ENCODE assay signal across 10 cellular contexts in the genomic region with DNA sequence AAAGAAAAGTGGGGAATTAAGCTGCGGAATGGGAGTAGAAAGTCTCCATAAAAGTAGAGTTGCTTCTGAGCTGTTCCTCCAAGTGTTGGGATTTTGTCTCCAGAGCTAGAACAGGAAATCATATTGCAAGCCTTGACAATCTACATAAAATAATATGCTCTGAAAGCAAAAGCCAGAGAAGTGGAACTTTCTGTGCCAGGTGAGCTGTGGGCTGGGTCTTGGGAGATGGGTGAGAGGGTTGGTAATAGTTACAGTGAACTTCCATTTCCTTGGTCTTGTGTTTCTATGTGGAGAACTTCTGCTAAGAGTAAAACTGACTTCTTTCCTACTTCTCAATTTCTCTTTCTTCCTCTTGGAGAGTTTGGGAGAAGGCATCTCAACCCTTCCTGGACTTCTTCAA. TPM values are rescaled to one million over a fixed set of nuclear protein-coding genes. Genes with fewer than 3 reads are reported as not detected.
DNase-seq lines count a peak whose midpoint lies in the region; ATAC-seq and TF ChIP-seq lines count a peak whose summit lies in the region.
"Had no signal": no experiment of that assay in that cellular context is flagged by ENCODE, and none has a peak within 500 bp of the region (broad histone marks: within the 10 kb centered on the region; RNA-seq: fewer than 3 reads in every experiment).

No MANE protein-coding gene starts in this region.

- H3K36me3 ChIP-seq in BLaER1 treated with 17β-estradiol and CSF1 and Interleukin-3, amounts not matched to agents 10 nM and 100 nM = no peaks in the 10 kb centered on the region
- H3K36me3 ChIP-seq in HEK293 (ENCODE audit: control insufficient read depth in 2 of 2, insufficient read depth in 1 of 2, low read length in 2 of 2) = no peaks in the 10 kb centered on the region

- peaks cover 29 to 49% (median 44%) of the 10 kb centered on the region in 10 experiments for H3K4me1 ChIP-seq in BLaER1 treated with 17β-estradiol and CSF1 and Interleukin-3, amounts not matched to agents 10 nM and 100 nM
- peaks cover 5% of the 10 kb centered on the region; the same call in 1 of the 2 replicates for H3K4me1 ChIP-seq in HEK293 (ENCODE audit: control insufficient read depth, insufficient read depth, low read length)

- H3K4me3 Mint-ChIP-seq in activated naive CD8-positive, alpha-beta T cell treated with anti-CD3 and anti-CD28 coated beads, Interleukin-2, amount 10 ng/mL, durations not matched to agents 7 days and 5 days = peak overlapping the region; percentile 98
- H3K4me3 Mint-ChIP-seq in neural crest cell (peak overlapping the region; percentile 50), glutamatergic neuron (ENCODE audit: unreplicated experiment) (no peak overlapping the region)

- no peaks in the 10 kb centered on the region for H3K27me3 ChIP-seq in BLaER1 treated with 17β-estradiol and CSF1 and Interleukin-3, amounts not matched to agents 10 nM and 100 nM

- H3K9me3 Mint-ChIP-seq in activated naive CD8-positive, alpha-beta T cell treated with anti-CD3 and anti-CD28 coated beads, Interleukin-2, amount 10 ng/mL, durations not matched to agents 7 days and 5 days = no peaks in the 10 kb centered on the region
- H3K9me3 Mint-ChIP-seq in neural crest cell = no peaks in the 10 kb centered on the region
- H3K9me3 Mint-ChIP-seq in glutamatergic neuron (ENCODE audit: unreplicated experiment) = peaks cover 11% of the 10 kb centered on the region

- DNase-seq in activated naive CD8-positive, alpha-beta T cell treated with anti-CD3 and anti-CD28 coated beads, Interleukin-2, amount 10 ng/mL, durations not matched to agents 7 days and 5 days = no peak
- DNase-seq in neural crest cell (ENCODE audit: low read depth, low spot score) = no peak
- DNase-seq in stimulated activated CD4-positive, alpha-beta T cell treated with anti-CD3 and anti-CD28 coated beads, Interleukin-4, amount 100 ng/mL, for 1 hour = no peak
- no peak for DNase-seq in glutamatergic neuron
- DNase-seq: mucosa of descending colon had no signal

- peak overlapping the region; percentile 69 to 96 (median 88); a peak in 17 of 22 replicates for H3K4me2 ChIP-seq in BLaER1 treated with 17β-estradiol and CSF1 and Interleukin-3, amounts not matched to agents 10 nM and 100 nM

- no peaks in the 10 kb centered on the region for H4K20me1 ChIP-seq in BLaER1 treated with 17β-estradiol and CSF1 and Interleukin-3, amounts not matched to agents 10 nM and 100 nM

- H3K27ac Mint-ChIP-seq in activated naive CD8-positive, alpha-beta T cell treated with anti-CD3 and anti-CD28 coated beads, Interleukin-2, amount 10 ng/mL, durations not matched to agents 7 days and 5 days = peak overlapping the region; percentile 96
- H3K27ac Mint-ChIP-seq in neural crest cell (ENCODE audit: unreplicated experiment) = no peak overlapping the region
- no peak overlapping the region for H3K27ac Mint-ChIP-seq in glutamatergic neuron (ENCODE audit: unreplicated experiment)

- CTCF ChIA-PET in HEK293 (lab: Yijun Ruan, JAX) = interaction anchor here (0.8 to 1.1 kb wide), 2 partner anchors 159 to 204 kb away, joined by 5 to 7 read pairs; no protein-coding TSS in a partner anchor

- peak overlapping the region in 1 of 10 experiments; percentile 55; a peak in 2 of 20 replicates for H3K4me3 ChIP-seq in BLaER1 treated with 17β-estradiol and CSF1 and Interleukin-3, amounts not matched to agents 10 nM and 100 nM
- no peak overlapping the region for H3K4me3 ChIP-seq in HEK293 (ENCODE audit: low read depth, low read length)
- H3K4me3 ChIP-seq: mucosa of descending colon had no signal

- H3K27me3 Mint-ChIP-seq in activated naive CD8-positive, alpha-beta T cell treated with anti-CD3 and anti-CD28 coated beads, Interleukin-2, amount 10 ng/mL, durations not matched to agents 7 days and 5 days = no peaks in the 10 kb centered on the region
- H3K27me3 Mint-ChIP-seq in neural crest cell (ENCODE audit: low read depth) (peaks cover 11% of the 10 kb centered on the region), glutamatergic neuron (ENCODE audit: unreplicated experiment) (peaks cover 11% of the 10 kb centered on the region)

- peaks cover 30% of the 10 kb centered on the region for H3K4me1 Mint-ChIP-seq in activated naive CD8-positive, alpha-beta T cell treated with anti-CD3 and anti-CD28 coated beads, Interleukin-2, amount 10 ng/mL, durations not matched to agents 7 days and 5 days
- H3K4me1 Mint-ChIP-seq in neural crest cell = peaks cover 38% of the 10 kb centered on the region
- H3K4me1 Mint-ChIP-seq in glutamatergic neuron (ENCODE audit: low read depth, unreplicated experiment) = peaks cover 14% of the 10 kb centered on the region

- H3K36me3 Mint-ChIP-seq in activated naive CD8-positive, alpha-beta T cell treated with anti-CD3 and anti-CD28 coated beads, Interleukin-2, amount 10 ng/mL, durations not matched to agents 7 days and 5 days = no peaks in the 10 kb centered on the region
- H3K36me3 Mint-ChIP-seq in neural crest cell (ENCODE audit: low read depth) (peaks cover 4% of the 10 kb centered on the region), glutamatergic neuron (ENCODE audit: unreplicated experiment) (no peaks in the 10 kb centered on the region)

- ATAC-seq in activated naive CD8-positive, alpha-beta T cell treated with anti-CD3 and anti-CD28 coated beads, Interleukin-2, amount 10 ng/mL, durations not matched to agents 7 days and 5 days (ENCODE audit: low read depth) = no peak
- ATAC-seq in HG03159 (IDR thresholded peaks at IDR 0.05; ENCODE audit: unreplicated experiment) = no peak
- no peak for ATAC-seq in GM18907 (IDR thresholded peaks at IDR 0.05; ENCODE audit: unreplicated experiment)

- H3K9me3 ChIP-seq in BLaER1 treated with 17β-estradiol and CSF1 and Interleukin-3, amounts not matched to agents 10 nM and 100 nM (replicated peaks in 1 of 11) = no peaks in the 10 kb centered on the region
- H3K9me3 ChIP-seq in HEK293 (ENCODE audit: control insufficient read depth, insufficient read depth, low read depth, low read length) = no peaks in the 10 kb centered on the region
- H3K9me3 ChIP-seq: mucosa of descending colon had no signal

- H3K9ac ChIP-seq in BLaER1 treated with 17β-estradiol and CSF1 and Interleukin-3, amounts not matched to agents 10 nM and 100 nM = no peak overlapping the region

- POLR2A ChIA-PET in HEK293 (lab: Yijun Ruan, JAX) = interaction anchor here (0.9 to 1.5 kb wide), 2 partner anchors 36 to 58 kb away, joined by 3 to 5 read pairs; no protein-coding TSS in a partner anchor
- POLR2A ChIA-PET in activated naive CD8-positive, alpha-beta T cell treated with anti-CD3 and anti-CD28 coated beads, Interleukin-2, amount 10 ng/mL, durations not matched to agents 7 days and 5 days (lab: Charles Lee) = interaction anchor here (0.6 to 1.9 kb wide), 4 partner anchors 9 to 852 kb away, joined by 3 to 6 read pairs (median 6); no protein-coding TSS in a partner anchor

- H3K27ac ChIP-seq in BLaER1 treated with 17β-estradiol and CSF1 and Interleukin-3, amounts not matched to agents 10 nM and 100 nM = peak overlapping the region in 1 of 11 experiments; percentile 78; a peak in 1 of 22 replicates
- H3K27ac ChIP-seq in HEK293 (ENCODE audit: extremely low read depth, low read depth, low read length) = no peak overlapping the region

- no peak for TF ChIP-seq CTCF in HEK293 (tag by site-specific recombination; IDR thresholded peaks at IDR 0.05)
- TF ChIP-seq CTCF in neural crest cell (conservative IDR thresholded peaks at IDR 0.05) = no peak
- no peak for TF ChIP-seq CTCF in glutamatergic neuron (IDR thresholded peaks at IDR 0.05; ENCODE audit: partially characterized antibody, unreplicated experiment)

TF ChIP-seq in HEK293, 187 proteins besides CTCF, POLR2A, EP300 and RAD21:
- TF ChIP-seq PRDM1 (tag by site-specific recombination; IDR thresholded peaks at IDR 0.05) (peak; percentile 86), ZFP69B (tag by site-specific recombination; IDR thresholded peaks at IDR 0.05) (0 out of 2 replicates have a peak, but pooled peaks have one; percentile 51), ZBTB17 (tag by site-specific recombination; IDR thresholded peaks at IDR 0.05) (no peak), ZNF146 (tag by site-specific recombination; IDR thresholded peaks at IDR 0.05) (no peak), ZNF341 (tag by site-specific recombination; IDR thresholded peaks at IDR 0.05; ENCODE audit: low read depth) (no peak), ZNF223 (tag by site-specific recombination; IDR thresholded peaks at IDR 0.05) (no peak), KLF8 (tag by site-specific recombination; IDR thresholded peaks at IDR 0.05) (no peak)
- TF ChIP-seq, protein P1, sequence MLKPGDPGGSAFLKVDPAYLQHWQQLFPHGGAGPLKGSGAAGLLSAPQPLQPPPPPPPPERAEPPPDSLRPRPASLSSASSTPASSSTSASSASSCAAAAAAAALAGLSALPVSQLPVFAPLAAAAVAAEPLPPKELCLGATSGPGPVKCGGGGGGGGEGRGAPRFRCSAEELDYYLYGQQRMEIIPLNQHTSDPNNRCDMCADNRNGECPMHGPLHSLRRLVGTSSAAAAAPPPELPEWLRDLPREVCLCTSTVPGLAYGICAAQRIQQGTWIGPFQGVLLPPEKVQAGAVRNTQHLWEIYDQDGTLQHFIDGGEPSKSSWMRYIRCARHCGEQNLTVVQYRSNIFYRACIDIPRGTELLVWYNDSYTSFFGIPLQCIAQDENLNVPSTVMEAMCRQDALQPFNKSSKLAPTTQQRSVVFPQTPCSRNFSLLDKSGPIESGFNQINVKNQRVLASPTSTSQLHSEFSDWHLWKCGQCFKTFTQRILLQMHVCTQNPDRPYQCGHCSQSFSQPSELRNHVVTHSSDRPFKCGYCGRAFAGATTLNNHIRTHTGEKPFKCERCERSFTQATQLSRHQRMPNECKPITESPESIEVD (tag by site-specific recombination; IDR thresholded peaks at IDR 0.05) = no peak

RNA-seq across cellular contexts. Expression of gene HMGN4, which starts 6.3 kb away (rescaled TPM):
- total RNA-seq in activated naive CD8-positive, alpha-beta T cell treated with anti-CD3 and anti-CD28 coated beads, Interleukin-2, amount 10 ng/mL, durations not matched to agents 7 days and 5 days = 10 to 100 TPM; 83.1 to 86.4 TPM
- 49.7 and 50.1 TPM in 2 replicates for total RNA-seq in neural crest cell
- 56.9 TPM for total RNA-seq in glutamatergic neuron (ENCODE audit: unreplicated experiment)

RNA-seq across cellular contexts. Expression of gene BTN1A1, which starts 31.8 kb away (rescaled TPM):
- total RNA-seq in activated naive CD8-positive, alpha-beta T cell treated with anti-CD3 and anti-CD28 coated beads, Interleukin-2, amount 10 ng/mL, durations not matched to agents 7 days and 5 days = under 1 TPM in 1 of 2 experiments, not detected in 1; 0.11 TPM
- total RNA-seq in neural crest cell (not detected in 2 replicates), glutamatergic neuron (ENCODE audit: unreplicated experiment) (not detected)
- total RNA-seq: mucosa of descending colon; T-helper 1 cell treated with Interleukin-12 subunit alpha and Interleukin-12 subunit beta and Interleukin-4 antibody, amounts not matched to agents 30 ng/mL and 1 ng/mL, for 36 hours had no signal
